21 cellular contexts compared by ENCODE assay signal in genomic region chr11:28777126-28777525, GRCh38.
A peak's percentile ranks its signal among the peaks of the same experiment; 100 is the strongest.
DNase-seq lines count a peak whose midpoint lies in the region; ATAC-seq, FAIRE-seq and TF ChIP-seq lines count a peak whose summit lies in the region.
"Had no signal": no experiment of that assay in that cellular context is flagged by ENCODE, and none has a peak within 500 bp of the region (broad histone marks: within the 10 kb centered on the region; RNA-seq: fewer than 3 reads in every experiment).

No MANE protein-coding gene starts in this region.

- POLR2A ChIA-PET in H1 (lab: Charles Lee; ENCODE audit: partially characterized antibody), result no interaction called here

- no peak overlapping the region for H3K14ac ChIP-seq in H1 (ENCODE audit: insufficient read length)

- H3K4me1 ChIP-seq in GM23248 (ENCODE audit: insufficient read depth), result no peaks in the 10 kb centered on the region
- H3K4me1 ChIP-seq in H1 (replicated peaks in 1 of 4; ENCODE audit: control insufficient read depth in 3 of 4, insufficient read depth in 4 of 4, low read length in 3 of 4), result peaks cover 0 to 3% (median 0%) of the 10 kb centered on the region in 4 experiments; a peak in 2 of 7 replicates
- no peaks in the 10 kb centered on the region for H3K4me1 ChIP-seq in esophagus squamous epithelium
- H3K4me1 ChIP-seq in right atrium auricular region, result no peaks in the 10 kb centered on the region
- H3K4me1 ChIP-seq: BE2C, Caco-2 had no signal

- no peak overlapping the region for H2BK5ac ChIP-seq in H1 (ENCODE audit: low read depth, low read length)

- H3K79me2 ChIP-seq in GM23248 (ENCODE audit: insufficient read depth) (no peaks in the 10 kb centered on the region), H1 (ENCODE audit: control insufficient read depth in 1 of 2, insufficient read depth in 2 of 2, low read length in 2 of 2) (no peaks in the 10 kb centered on the region)

- WGBS in GM23248 (ENCODE audit: low coverage in 1 of 2, low lambda C conversion rate in 2 of 2, missing lambda C conversion rate in 2 of 2), 2 experiments, result 62 to 66% methylated on average over 6 of the region's 6 CpGs
- WGBS in H1 (ENCODE audit: extremely low coverage in 1 of 2, insufficient coverage in 1 of 2, insufficient read length in 1 of 2, insufficient replicate concordance in 2 of 2, low coverage in 1 of 2, low lambda C conversion rate in 2 of 2, missing lambda C conversion rate in 1 of 2), 2 experiments, result 70% methylated on average over 6 of the region's 6 CpGs; no CpG with 5 or more reads in 1 of the 2 experiments
- WGBS in esophagus squamous epithelium, 2 donors, result 81 to 94% methylated on average over 6 of the region's 6 CpGs

- ATAC-seq in GM21367 (IDR thresholded peaks at IDR 0.05; ENCODE audit: unreplicated experiment), result no peak
- ATAC-seq: K562 had no signal

- no peaks in the 10 kb centered on the region; the same call in 1 of the 2 replicates for H3K27me3 Mint-ChIP-seq in HFFc6 (ENCODE audit: insufficient read depth)
- H3K27me3 Mint-ChIP-seq: CD4-positive, CD25-positive, alpha-beta regulatory T cell; CD8-positive, alpha-beta memory T cell had no signal

- TF ChIP-seq CTCF in HFFc6 (IDR thresholded peaks at IDR 0.05) (no peak), H1 (IDR thresholded peaks at IDR 0.05; ENCODE audit: control extremely low read depth in 1 of 3, insufficient read depth in 1 of 3, low read depth in 1 of 3, low read length in 3 of 3) (no peak), esophagus squamous epithelium (IDR thresholded peaks at IDR 0.05) (no peak), right atrium auricular region (IDR thresholded peaks at IDR 0.05) (no peak)

- no peak overlapping the region for H3K56ac ChIP-seq in H1 (replicated peaks; ENCODE audit: insufficient read length, low read depth, low read length)

- H3K79me1 ChIP-seq in H1 (ENCODE audit: low read depth, low read length), result no peaks in the 10 kb centered on the region

- no peaks in the 10 kb centered on the region for H3K9me3 ChIP-seq in GM23248 (ENCODE audit: low read depth)
- H3K9me3 ChIP-seq in H1 (ENCODE audit: insufficient read depth in 2 of 2, low read depth in 1 of 2, low read length in 1 of 2), result peaks cover 12 to 14% of the 10 kb centered on the region in 2 experiments
- H3K9me3 ChIP-seq in esophagus squamous epithelium, result peaks cover 0 to 7% (median 0%) of the 10 kb centered on the region in 3 donors
- H3K9me3 ChIP-seq in right atrium auricular region, result peaks cover 0 to 20% of the 10 kb centered on the region in 2 donors
- H3K9me3 ChIP-seq: BE2C had no signal

- H3K4me1 Mint-ChIP-seq in HFFc6 (ENCODE audit: low read depth), result peaks cover 25% of the 10 kb centered on the region; the same call in 1 of the 2 replicates
- H3K4me1 Mint-ChIP-seq: CD4-positive, CD25-positive, alpha-beta regulatory T cell; CD8-positive, alpha-beta memory T cell had no signal

- peak overlapping the region; percentile 73; the same call in 1 of the 2 replicates for H3K27ac Mint-ChIP-seq in HFFc6
- H3K27ac Mint-ChIP-seq: CD4-positive, CD25-positive, alpha-beta regulatory T cell; CD8-positive, alpha-beta memory T cell had no signal

- peaks cover 44% of the 10 kb centered on the region for H3K36me3 Mint-ChIP-seq in HFFc6 (ENCODE audit: low read depth)
- H3K36me3 Mint-ChIP-seq: CD4-positive, CD25-positive, alpha-beta regulatory T cell; CD8-positive, alpha-beta memory T cell had no signal

- no peaks in the 10 kb centered on the region for H3K9me2 ChIP-seq in GM23248 (ENCODE audit: insufficient read depth)

- H3K4me2 ChIP-seq in GM23248 (ENCODE audit: unreplicated experiment) (no peak overlapping the region), H1 (ENCODE audit: insufficient read depth in 1 of 2, low read depth in 2 of 2, low read length in 2 of 2) (no peak overlapping the region)

- H2BK20ac ChIP-seq in H1 (ENCODE audit: low read length), result no peak overlapping the region

- no peak overlapping the region for H4K5ac ChIP-seq in H1 (ENCODE audit: insufficient read length, low read depth, low read length)

- H3K9ac ChIP-seq in GM23248 (no peak overlapping the region), H1 (replicated peaks in 1 of 4; ENCODE audit: extremely low read depth in 1 of 4, low read depth in 3 of 4, low read length in 3 of 4) (no peak overlapping the region)

- no peaks in the 10 kb centered on the region for H3K27me3 ChIP-seq in GM23248 (replicated peaks; ENCODE audit: insufficient read depth)
- H3K27me3 ChIP-seq in H1 (replicated peaks in 1 of 4; ENCODE audit: control insufficient read depth in 3 of 4, extremely low read depth in 1 of 4, insufficient read depth in 3 of 4, low read length in 3 of 4), result no peaks in the 10 kb centered on the region
- H3K27me3 ChIP-seq in esophagus squamous epithelium, result no peaks in the 10 kb centered on the region
- H3K27me3 ChIP-seq in right atrium auricular region, result no peaks in the 10 kb centered on the region
- H3K27me3 ChIP-seq: BE2C had no signal

- H3K36me3 ChIP-seq in GM23248 (ENCODE audit: low read depth), result no peaks in the 10 kb centered on the region
- H3K36me3 ChIP-seq in H1 (ENCODE audit: control insufficient read depth in 2 of 4, insufficient read depth in 4 of 4, low read length in 3 of 4), result no peaks in the 10 kb centered on the region; a peak in 2 of 8 replicates
- H3K36me3 ChIP-seq in esophagus squamous epithelium, result no peaks in the 10 kb centered on the region
- H3K36me3 ChIP-seq in right atrium auricular region, result no peaks in the 10 kb centered on the region
- H3K36me3 ChIP-seq: BE2C had no signal

- intact Hi-C loops in esophagus squamous epithelium (cut with DNase I), result no loop called here

- no peaks in the 10 kb centered on the region for H3K23me2 ChIP-seq in H1 (ENCODE audit: low read depth, low read length)

- H3K4me3 ChIP-seq in GM23248 (no peak overlapping the region), H1 (ENCODE audit: extremely low read depth in 1 of 4, insufficient read depth in 2 of 4, low read depth in 3 of 4, low read length in 4 of 4) (no peak overlapping the region), esophagus squamous epithelium (no peak overlapping the region), right atrium auricular region (no peak overlapping the region)
- H3K4me3 ChIP-seq: K562 had no signal

- no peak for TF ChIP-seq RAD21 in H1 (IDR thresholded peaks at IDR 0.05 in 1 of 2, conservative IDR thresholded peaks at IDR 0.05 in 1 of 2; ENCODE audit: low read depth in 2 of 2, low read length in 2 of 2)

- no peak overlapping the region for H2BK15ac ChIP-seq in H1 (ENCODE audit: low read length)

- no peak overlapping the region for H3K23ac ChIP-seq in H1 (ENCODE audit: insufficient read length)

- H2BK120ac ChIP-seq in H1 (replicated peaks; ENCODE audit: low read depth, low read length), result no peak overlapping the region

- in situ Hi-C loops in GM23248 (cut with MboI), result no loop called here

- no peak for FAIRE-seq in H1 (lab: Jason Lieb, UNC)
- FAIRE-seq: A204.1, D721Med, G401.6, GM12891, GM18507, K562 had no signal

- TF ChIP-seq POLR2A in H1 (IDR thresholded peaks at IDR 0.05; ENCODE audit: control extremely low read depth in 1 of 2, low read depth in 2 of 2, low read length in 2 of 2) (no peak), esophagus squamous epithelium (IDR thresholded peaks at IDR 0.05) (no peak)

- CTCF ChIA-PET in H1 (lab: Charles Lee; ENCODE audit: partially characterized antibody), result no interaction called here

- no peak overlapping the region for H2AK5ac ChIP-seq in H1 (ENCODE audit: low read depth, low read length)

- no peak overlapping the region for H2BK12ac ChIP-seq in H1 (ENCODE audit: low read depth, low read length)

- H3K4me3 Mint-ChIP-seq in HFFc6, result peak overlapping the region; percentile 45; the same call in 1 of the 2 replicates
- H3K4me3 Mint-ChIP-seq: CD4-positive, CD25-positive, alpha-beta regulatory T cell; CD8-positive, alpha-beta memory T cell had no signal

- TF ChIP-seq EP300 in H1 (IDR thresholded peaks at IDR 0.05; ENCODE audit: borderline replicate concordance in 1 of 2, low read depth in 2 of 2, low read length in 2 of 2), result no peak

- H2AFZ ChIP-seq in GM23248 (peak overlapping the region; percentile 59), H1 (ENCODE audit: low read length) (0 out of 2 replicates have a peak overlapping the region, but pooled peaks have one; percentile 4)

- no peak overlapping the region for H4K8ac ChIP-seq in H1 (ENCODE audit: extremely low read depth, insufficient read depth, low read length)

- H4K91ac ChIP-seq in H1 (replicated peaks; ENCODE audit: insufficient read length, low read length), result no peak overlapping the region

- H3K4ac ChIP-seq in H1 (replicated peaks; ENCODE audit: insufficient read length, low read depth, low read length), result no peak overlapping the region

- DNase-seq in GM23248 (no peak), HFFc6 (no peak), H1 (ENCODE audit: low read depth in 1 of 2, low spot score in 2 of 2) (no peak), esophagus squamous epithelium (lab: John Stamatoyannopoulos, UW) (no peak), right atrium auricular region (ENCODE audit: low spot score) (no peak)
- DNase-seq: ACHN; BE2C; C1 segment of cervical spinal cord; Caco-2; CD4-positive, CD25-positive, alpha-beta regulatory T cell; CD8-positive, alpha-beta memory T cell; HCEC 1CT; IMR-90 had no signal

- H3K27ac ChIP-seq in GM23248 (no peak overlapping the region), H1 (ENCODE audit: low read depth, low read length) (no peak overlapping the region), esophagus squamous epithelium (no peak overlapping the region), right atrium auricular region (no peak overlapping the region)
- H3K27ac ChIP-seq: HL-60 had no signal

- peaks cover 43% of the 10 kb centered on the region for H3K9me3 Mint-ChIP-seq in HFFc6

- H4K20me1 ChIP-seq in GM23248 (ENCODE audit: insufficient read depth) (no peaks in the 10 kb centered on the region), H1 (replicated peaks in 1 of 2; ENCODE audit: control insufficient read depth in 1 of 2, insufficient read depth in 2 of 2, low read length in 2 of 2) (no peaks in the 10 kb centered on the region)

- no peak overlapping the region for H3K18ac ChIP-seq in H1 (ENCODE audit: extremely low read depth, low read length)

- no peaks in the 10 kb centered on the region for H3F3A ChIP-seq in GM23248 (ENCODE audit: insufficient read depth)

TF ChIP-seq in H1, 55 proteins besides CTCF, POLR2A, EP300 and RAD21 (continues in another document):
- TF ChIP-seq KDM5A (IDR thresholded peaks at IDR 0.05; ENCODE audit: low read length) (no peak), BACH1 (IDR thresholded peaks at IDR 0.05; ENCODE audit: low read length) (no peak), JUND (IDR thresholded peaks at IDR 0.05; ENCODE audit: low read length) (no peak), ZNF274 (IDR thresholded peaks at IDR 0.05; ENCODE audit: borderline replicate concordance, extremely low read depth, low read length) (no peak), HDAC6 (IDR thresholded peaks at IDR 0.05; ENCODE audit: low read depth, low read length) (no peak)
- TF ChIP-seq, protein P1, sequence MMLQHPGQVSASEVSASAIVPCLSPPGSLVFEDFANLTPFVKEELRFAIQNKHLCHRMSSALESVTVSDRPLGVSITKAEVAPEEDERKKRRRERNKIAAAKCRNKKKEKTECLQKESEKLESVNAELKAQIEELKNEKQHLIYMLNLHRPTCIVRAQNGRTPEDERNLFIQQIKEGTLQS (IDR thresholded peaks at IDR 0.05; ENCODE audit: insufficient read depth, low read depth, low read length), result no peak
